In the genomic region with DNA sequence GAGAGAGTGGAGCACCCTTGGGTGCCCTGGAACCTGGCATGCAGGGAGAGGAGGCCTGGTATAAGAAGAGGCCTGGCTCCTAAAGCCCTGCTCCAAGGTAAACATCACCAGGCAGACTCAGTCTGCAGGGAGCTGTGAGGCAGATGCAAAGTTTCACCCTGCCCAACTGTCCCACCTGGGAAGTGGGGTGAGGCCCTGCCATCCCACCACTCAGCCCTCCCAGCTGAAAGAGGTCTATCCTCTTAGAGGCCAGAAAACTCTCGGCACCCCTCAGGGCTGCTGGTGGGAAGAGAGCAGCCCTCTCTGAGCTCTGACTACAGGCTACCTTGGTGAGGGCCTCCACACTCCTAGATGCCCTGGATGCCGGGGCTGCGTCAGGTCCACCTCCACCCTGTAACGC, we compare ENCODE assay signal across 21 cellular contexts.
"Had no signal": no experiment of that assay in that cellular context is flagged by ENCODE, and none has a peak within 500 bp of the region (broad histone marks: within the 10 kb centered on the region; RNA-seq: fewer than 3 reads in every experiment).

No MANE protein-coding gene starts in this region.

- H3K4me1 ChIP-seq: colonic mucosa, esophagus muscularis mucosa, gastrocnemius medialis, heart right ventricle, left lung, lower lobe of right lung, pancreas, testis, tibial nerve had no signal

- H3K9me3 ChIP-seq: colonic mucosa, esophagus muscularis mucosa, gastrocnemius medialis, heart right ventricle, left lung, lower lobe of right lung, pancreas, testis, tibial nerve had no signal

- H3K9me3 Mint-ChIP-seq: memory B cell; nephron progenitor cell; stimulated activated memory B cell treated with anti-CD40 and anti-IgM and Interleukin-4, amounts not matched to agents 10 μg/mL and 1 μg/mL and 100 μg/mL, for 72 hours; stimulated activated naive CD8-positive, alpha-beta T cell treated with anti-CD3 and anti-CD28 coated beads, Interleukin-15, Interleukin-2, amounts not matched to agents 100 ng/mL and 50 ng/mL, for 24 hours had no signal

- DNase-seq: caudate nucleus; colonic mucosa; effector CD8-positive, alpha-beta T cell; gastrocnemius medialis; heart right ventricle; hypothalamus; left lung; lower lobe of right lung; midbrain; nephron progenitor cell; pancreas; right cardiac atrium; small intestine; stimulated activated CD4-positive, alpha-beta T cell treated with anti-CD3 and anti-CD28 coated beads, Interleukin-12 subunit alpha, Interleukin-12 subunit beta, amount 100 ng/mL, for 4 hours; testis had no signal

- H3K4me3 ChIP-seq: colonic mucosa, esophagus muscularis mucosa, gastrocnemius medialis, heart right ventricle, left lung, lower lobe of right lung, pancreas, testis, tibial nerve had no signal

- H3K27me3 ChIP-seq: colonic mucosa, gastrocnemius medialis, left lung, pancreas, testis had no signal

- ATAC-seq: gastrocnemius medialis; heart right ventricle; pancreas; right cardiac atrium; stimulated activated memory B cell treated with anti-CD40 and anti-IgM and Interleukin-4, amounts not matched to agents 10 μg/mL and 1 μg/mL and 100 μg/mL, for 72 hours had no signal

- H3K36me3 ChIP-seq: colonic mucosa, esophagus muscularis mucosa, gastrocnemius medialis, heart right ventricle, left lung, lower lobe of right lung, pancreas, tibial nerve had no signal

- H3K4me1 Mint-ChIP-seq: memory B cell; stimulated activated memory B cell treated with anti-CD40 and anti-IgM and Interleukin-4, amounts not matched to agents 10 μg/mL and 1 μg/mL and 100 μg/mL, for 72 hours had no signal

- H3K27ac ChIP-seq: colonic mucosa, esophagus muscularis mucosa, gastrocnemius medialis, heart right ventricle, left lung, lower lobe of right lung, pancreas, testis, tibial nerve had no signal

- H3K36me3 Mint-ChIP-seq: memory B cell; stimulated activated memory B cell treated with anti-CD40 and anti-IgM and Interleukin-4, amounts not matched to agents 10 μg/mL and 1 μg/mL and 100 μg/mL, for 72 hours had no signal

- H3K4me3 Mint-ChIP-seq: memory B cell; nephron progenitor cell; stimulated activated memory B cell treated with anti-CD40 and anti-IgM and Interleukin-4, amounts not matched to agents 10 μg/mL and 1 μg/mL and 100 μg/mL, for 72 hours; stimulated activated naive CD8-positive, alpha-beta T cell treated with anti-CD3 and anti-CD28 coated beads, Interleukin-15, Interleukin-2, amounts not matched to agents 100 ng/mL and 50 ng/mL, for 24 hours had no signal

- H3K27ac Mint-ChIP-seq: memory B cell; nephron progenitor cell; progenitor cell of endocrine pancreas; stimulated activated memory B cell treated with anti-CD40 and anti-IgM and Interleukin-4, amounts not matched to agents 10 μg/mL and 1 μg/mL and 100 μg/mL, for 72 hours; stimulated activated naive CD8-positive, alpha-beta T cell treated with anti-CD3 and anti-CD28 coated beads, Interleukin-15, Interleukin-2, amounts not matched to agents 100 ng/mL and 50 ng/mL, for 24 hours had no signal
